In genomic region chr10:70461397-70462348, GRCh38 we compare ENCODE assay signal across 8 cellular contexts. TPM values are rescaled to one million over a fixed set of nuclear protein-coding genes. Genes with fewer than 3 reads are reported as not detected.
DNase-seq lines count a peak whose midpoint lies in the region; ATAC-seq and TF ChIP-seq lines count a peak whose summit lies in the region.

No MANE protein-coding gene starts in this region.

- no peaks in the 10 kb centered on the region for H3K36me3 ChIP-seq in WERI-Rb-1
- H3K36me3 ChIP-seq in lung (ENCODE audit: control insufficient read depth in 2 of 2, insufficient read depth in 2 of 2, low read length in 2 of 2): no peaks in the 10 kb centered on the region

- ATAC-seq in lung (ENCODE audit: insufficient read depth, low FRiP score) (no peak), HG03378 (IDR thresholded peaks at IDR 0.05; ENCODE audit: unreplicated experiment) (no peak)

- H3K9me3 ChIP-seq in WERI-Rb-1 (ENCODE audit: severe bottlenecking): no peaks in the 10 kb centered on the region
- H3K9me3 ChIP-seq in lung (ENCODE audit: control insufficient read depth in 2 of 2, insufficient read depth in 1 of 2, low read length in 1 of 2): no peaks in the 10 kb centered on the region

- H3K27me3 ChIP-seq in WERI-Rb-1 (ENCODE audit: insufficient read depth, low read depth, severe bottlenecking) (no peaks in the 10 kb centered on the region), lung (ENCODE audit: control insufficient read depth, insufficient read depth) (no peaks in the 10 kb centered on the region)

- H3K4me1 ChIP-seq in lung (ENCODE audit: control insufficient read depth in 2 of 2, insufficient read depth in 2 of 2, low read length in 2 of 2): peaks cover 8 to 12% of the 10 kb centered on the region in 2 donors

- H3K27ac ChIP-seq in WERI-Rb-1 (no peak overlapping the region), coronary artery (peak overlapping the region; percentile 40 to 46), lung (ENCODE audit: low read depth in 1 of 2, low read length in 1 of 2) (no peak overlapping the region)

- DNase-seq in NCI-H2107 treated with DMSO at 0.1 percent for 48 hours (lab: John Stamatoyannopoulos, UW; ENCODE audit: unreplicated experiment): peak; percentile 6
- no peak for DNase-seq in NCI-H2107 (lab: John Stamatoyannopoulos, UW)
- peak; percentile 75 for DNase-seq in HuH-7 (ENCODE audit: low spot score)
- peak; percentile 63 for DNase-seq in WERI-Rb-1
- DNase-seq in coronary artery (ENCODE audit: low spot score): no peak
- peak; percentile 37 for DNase-seq in lung (ENCODE audit: low spot score)
- peak; percentile 70 for DNase-seq in superior temporal gyrus (ENCODE audit: extremely low spot score)

- H3K4me3 ChIP-seq in WERI-Rb-1 (ENCODE audit: low read depth, low read length) (no peak overlapping the region), coronary artery (no peak overlapping the region), lung (no peak overlapping the region)

- WGBS in lung, 2 donors: 55 to 66% methylated on average over 13 of the region's 13 CpGs

- TF ChIP-seq CTCF in WERI-Rb-1 (IDR thresholded peaks at IDR 0.05; ENCODE audit: low read depth, low read length) (peak; percentile 94), coronary artery (IDR thresholded peaks at IDR 0.05) (peak; percentile 72), lung (IDR thresholded peaks at IDR 0.05; ENCODE audit: control extremely low read depth, extremely low read depth) (peak; percentile 69)

RNA-seq across cellular contexts. Expression of gene PALD1, which starts 16.9 kb away (rescaled TPM):
- total RNA-seq in lung: 10 to 100 TPM; 15.5 to 19.7 TPM
- 10 to 100 TPM; 10.5 to 15.7 TPM for polyA plus RNA-seq in lung

RNA-seq across cellular contexts. Expression of gene NODAL, which starts 20.2 kb away (rescaled TPM):
- not detected for total RNA-seq in lung
- polyA plus RNA-seq in lung: not detected

RNA-seq across cellular contexts. Expression of gene EIF4EBP2, which starts 57.7 kb away (rescaled TPM):
- 10 to 100 TPM; 59.7 to 63.3 TPM for total RNA-seq in lung
- 10 to 100 TPM; 21.8 to 22.9 TPM for polyA plus RNA-seq in lung

Comparison
In these comparisons a context has a peak if more than half of its experiments do, and no peak if none do; other contexts are left out.
1. DNase-seq: peak in NCI-H2107 treated with DMSO at 0.1 percent for 48 hours (single experiment), HuH-7 (single experiment), WERI-Rb-1 (single experiment), lung (single experiment) and superior temporal gyrus (single experiment); none in NCI-H2107 (single experiment) and coronary artery (single experiment).
2. H3K27ac ChIP-seq: peak in coronary artery (2 of 2); none in WERI-Rb-1 (single experiment) and lung (0 of 2).
3. Peak in every context shown above with its lines, with median percentiles within 50 percentile points of each other: CTCF ChIP-seq.